In genomic region chr20:58416832-58417231, GRCh38 we compare ENCODE assay signal across 15 cellular contexts. TPM values are rescaled to one million over a fixed set of nuclear protein-coding genes. Genes with fewer than 3 reads are reported as not detected.
A peak's percentile ranks its signal among the peaks of the same experiment; 100 is the strongest.
DNase-seq lines count a peak whose midpoint lies in the region; ATAC-seq and TF ChIP-seq lines count a peak whose summit lies in the region.
"Had no signal": no experiment of that assay in that cellular context is flagged by ENCODE, and none has a peak within 500 bp of the region (broad histone marks: within the 10 kb centered on the region; RNA-seq: fewer than 3 reads in every experiment).

No MANE protein-coding gene starts in this region.

- H3K4me3 ChIP-seq in OCI-LY7 (ENCODE audit: low read depth, low read length, poor library complexity, severe bottlenecking): no peak overlapping the region
- H3K4me3 ChIP-seq: tibial artery had no signal

- ATAC-seq in HG02938 (IDR thresholded peaks at IDR 0.05; ENCODE audit: unreplicated experiment) (no peak), HG03354 (IDR thresholded peaks at IDR 0.05; ENCODE audit: poor library complexity, severe bottlenecking, unreplicated experiment) (no peak)
- ATAC-seq: HCT116 had no signal

- H3K9me2 ChIP-seq in OCI-LY7 (ENCODE audit: insufficient read depth, low read length): no peaks in the 10 kb centered on the region

- peaks cover 73% of the 10 kb centered on the region for H3K36me3 ChIP-seq in OCI-LY7 (ENCODE audit: insufficient read depth, low read length)

- TF ChIP-seq CTCF in nephron progenitor cell (IDR thresholded peaks at IDR 0.05) (no peak), OCI-LY7 (conservative IDR thresholded peaks at IDR 0.05; ENCODE audit: low read length) (no peak)

- peaks cover 44% of the 10 kb centered on the region for H3K36me3 Mint-ChIP-seq in activated CD4-positive, alpha-beta T cell treated with anti-CD3 and anti-CD28 coated beads, Interleukin-2, amount 10 ng/mL, durations not matched to agents 7 days and 5 days (ENCODE audit: low read depth)
- H3K36me3 Mint-ChIP-seq in IgD-negative memory B cell (peaks cover 11% of the 10 kb centered on the region), nephron progenitor cell (ENCODE audit: low read depth) (peaks cover 68% of the 10 kb centered on the region)

- H3K27me3 Mint-ChIP-seq in activated CD4-positive, alpha-beta T cell treated with anti-CD3 and anti-CD28 coated beads, Interleukin-2, amount 10 ng/mL, durations not matched to agents 7 days and 5 days: no peaks in the 10 kb centered on the region
- H3K27me3 Mint-ChIP-seq in IgD-negative memory B cell: no peaks in the 10 kb centered on the region
- peaks cover 2% of the 10 kb centered on the region for H3K27me3 Mint-ChIP-seq in nephron progenitor cell (ENCODE audit: low read depth, poor library complexity)

- peaks cover 55% of the 10 kb centered on the region for H3K79me2 ChIP-seq in OCI-LY7 (ENCODE audit: insufficient read depth, low read depth, low read length)

- no peaks in the 10 kb centered on the region for H3K4me1 ChIP-seq in OCI-LY7 (ENCODE audit: insufficient read depth, low read length, poor library complexity, severe bottlenecking)

- H3K4me3 Mint-ChIP-seq in activated CD4-positive, alpha-beta T cell treated with anti-CD3 and anti-CD28 coated beads, Interleukin-2, amount 10 ng/mL, durations not matched to agents 7 days and 5 days: peak overlapping the region; percentile 12
- H3K4me3 Mint-ChIP-seq in IgD-negative memory B cell: peak overlapping the region in 2 of 4 donors; percentile 14 to 54
- H3K4me3 Mint-ChIP-seq in nephron progenitor cell: no peak overlapping the region

- BruUV-seq in OCI-LY7 (replicated peaks; lab: Mats Ljungman, UMichigan): no TSS peak

- peaks cover 3% of the 10 kb centered on the region for H3K9me3 Mint-ChIP-seq in activated CD4-positive, alpha-beta T cell treated with anti-CD3 and anti-CD28 coated beads, Interleukin-2, amount 10 ng/mL, durations not matched to agents 7 days and 5 days
- H3K9me3 Mint-ChIP-seq in IgD-negative memory B cell (no peaks in the 10 kb centered on the region), nephron progenitor cell (peaks cover 18% of the 10 kb centered on the region)

- peaks cover 9% of the 10 kb centered on the region; the same call in 1 of the 2 replicates for H3K9me3 ChIP-seq in OCI-LY7 (ENCODE audit: low read length)
- H3K9me3 ChIP-seq: tibial artery had no signal

- POLR2A ChIA-PET in activated CD4-positive, alpha-beta T cell treated with anti-CD3 and anti-CD28 coated beads, Interleukin-2, amount 10 ng/mL, durations not matched to agents 7 days and 5 days (lab: Charles Lee): no interaction called here
- POLR2A ChIA-PET in OCI-LY7 (lab: Charles Lee): interaction anchor here (0.7 kb wide), 1 partner anchor 253 kb away, joined by 4 read pairs; no protein-coding TSS in a partner anchor

- intact Hi-C loops in OCI-LY7 (cut with micrococcal nuclease; ENCODE audit: unreplicated experiment): no loop called here

- DNase-seq in activated CD4-positive, alpha-beta T cell treated with anti-CD3 and anti-CD28 coated beads, Interleukin-2, amount 10 ng/mL, durations not matched to agents 7 days and 5 days: peak; percentile 12
- no peak for DNase-seq in activated CD4-positive, alpha-beta T cell treated with anti-CD3 and anti-CD28 coated beads for 48 hours
- peak; percentile 14 for DNase-seq in central memory CD4-positive, alpha-beta T cell
- no peak for DNase-seq in nephron progenitor cell
- no peak for DNase-seq in OCI-LY7 (ENCODE audit: low spot score)
- DNase-seq: activated CD4-positive, CD25-positive, alpha-beta regulatory T cell; activated T-cell treated with anti-CD3 and anti-CD28 coated beads, Interleukin-2, amount 50 U/mL, for 1 hour; NCI-H82; stimulated activated CD4-positive, alpha-beta T cell treated with anti-CD3 and anti-CD28 coated beads, Interleukin-4, amount 100 ng/mL, for 4 hours; tibial artery had no signal

- CTCF ChIA-PET in activated CD4-positive, alpha-beta T cell treated with anti-CD3 and anti-CD28 coated beads, Interleukin-2, amount 10 ng/mL, durations not matched to agents 7 days and 5 days (lab: Charles Lee): no interaction called here
- CTCF ChIA-PET in OCI-LY7 (lab: Charles Lee; ENCODE audit: unreplicated experiment): no interaction called here

- H4K20me1 ChIP-seq in OCI-LY7 (ENCODE audit: insufficient read depth, low read length): no peaks in the 10 kb centered on the region

- H3K27ac ChIP-seq in OCI-LY7 (ENCODE audit: low read depth, low read length, poor library complexity, severe bottlenecking): no peak overlapping the region
- H3K27ac ChIP-seq: RWPE1, tibial artery had no signal

- peak overlapping the region; percentile 78 for H3K27ac Mint-ChIP-seq in activated CD4-positive, alpha-beta T cell treated with anti-CD3 and anti-CD28 coated beads, Interleukin-2, amount 10 ng/mL, durations not matched to agents 7 days and 5 days
- H3K27ac Mint-ChIP-seq in IgD-negative memory B cell (peak overlapping the region in 2 of 3 donors; percentile 14 to 57), nephron progenitor cell (peak overlapping the region; percentile 18)

- peaks cover 29% of the 10 kb centered on the region for H3K4me1 Mint-ChIP-seq in activated CD4-positive, alpha-beta T cell treated with anti-CD3 and anti-CD28 coated beads, Interleukin-2, amount 10 ng/mL, durations not matched to agents 7 days and 5 days
- H3K4me1 Mint-ChIP-seq in IgD-negative memory B cell (peaks cover 19 to 28% (median 19%) of the 10 kb centered on the region in 3 donors), nephron progenitor cell (peaks cover 13% of the 10 kb centered on the region)

- no peak overlapping the region for H3K4me2 ChIP-seq in OCI-LY7 (ENCODE audit: low read length)

- H2AFZ ChIP-seq in OCI-LY7 (ENCODE audit: low read length): no peak overlapping the region

RNA-seq across cellular contexts. Expression of gene VAPB, which starts 27.8 kb away (rescaled TPM):
- total RNA-seq in activated CD4-positive, alpha-beta T cell treated with anti-CD3 and anti-CD28 coated beads, Interleukin-2, amount 10 ng/mL, durations not matched to agents 7 days and 5 days: 10 to 100 TPM; 31.0 to 39.1 TPM
- polyA plus RNA-seq in IgD-negative memory B cell: 32.9 TPM
- 12.1 and 13.3 TPM in 2 replicates for total RNA-seq in OCI-LY7 (2014; rRNA removed; shearing (Covaris generic))
- 41.8 and 43.2 TPM in 2 replicates for total RNA-seq in OCI-LY7 (2022)

Comparison
In these comparisons a context has a peak if more than half of its experiments do, and no peak if none do; other contexts are left out.
1. DNase-seq: peak in activated CD4-positive, alpha-beta T cell treated with anti-CD3 and anti-CD28 coated beads, Interleukin-2, amount 10 ng/mL, durations not matched to agents 7 days and 5 days (single experiment) and central memory CD4-positive, alpha-beta T cell (single experiment); none in activated CD4-positive, alpha-beta T cell treated with anti-CD3 and anti-CD28 coated beads for 48 hours (single experiment), nephron progenitor cell (single experiment) and OCI-LY7 (single experiment).
2. H3K27ac Mint-ChIP-seq: peak in every context shown above with its lines; median percentile 78 in activated CD4-positive, alpha-beta T cell treated with anti-CD3 and anti-CD28 coated beads, Interleukin-2, amount 10 ng/mL, durations not matched to agents 7 days and 5 days; 36 in IgD-negative memory B cell; 18 in nephron progenitor cell.